In the genomic region with DNA sequence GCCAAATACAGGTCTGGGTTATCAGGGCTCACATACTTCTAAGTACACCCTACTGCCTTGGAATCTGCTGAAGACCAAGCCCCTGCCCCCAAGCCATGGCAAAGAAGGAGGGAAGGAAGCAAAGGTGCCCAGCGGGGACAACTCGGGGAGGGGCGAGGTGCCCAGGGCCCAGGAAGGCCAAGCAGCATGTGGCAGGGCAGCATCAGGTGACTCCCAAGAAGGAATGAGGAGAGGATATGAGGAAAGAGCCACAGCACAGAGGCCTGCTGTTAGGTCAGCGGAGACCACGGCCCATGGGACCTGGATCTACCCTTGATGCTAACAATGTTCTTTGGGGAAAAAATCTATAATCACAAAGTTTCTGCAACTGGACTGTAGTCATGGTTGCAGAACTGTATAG, we compare ENCODE assay signal across 21 cellular contexts.
A peak's percentile ranks its signal among the peaks of the same experiment; 100 is the strongest.
DNase-seq lines count a peak whose midpoint lies in the region; ATAC-seq, FAIRE-seq and TF ChIP-seq lines count a peak whose summit lies in the region.
"Had no signal": no experiment of that assay in that cellular context is flagged by ENCODE, and none has a peak within 500 bp of the region (broad histone marks: within the 10 kb centered on the region; RNA-seq: fewer than 3 reads in every experiment).

No MANE protein-coding gene starts in this region.

- intact Hi-C loops in CD8-positive, alpha-beta T cell (cut with DNase I, micrococcal nuclease), result no loop called here
- intact Hi-C loops in HCT116 (cut with micrococcal nuclease) (no loop called here), K562 (cut with micrococcal nuclease) (loop anchor here (10.0 kb wide), 1 partner anchor 83 kb away; no protein-coding TSS in a partner anchor)

- ATAC-seq in CD8-positive, alpha-beta T cell, result no peak
- ATAC-seq in HCT116, result no peak
- no peak for ATAC-seq in K562
- ATAC-seq in GM19035 (IDR thresholded peaks at IDR 0.05; ENCODE audit: unreplicated experiment), result no peak
- ATAC-seq: SK-N-SH treated with all-trans-retinoic acid at 6 μM for 48 hours had no signal

- TF ChIP-seq RAD21 in HCT116 (IDR thresholded peaks at IDR 0.05; ENCODE audit: low read depth) (no peak), K562 (CRISPR knock-in tag; conservative IDR thresholded peaks at IDR 0.05 in 1 of 2, IDR thresholded peaks at IDR 0.05 in 1 of 2) (no peak)

- H3K4me1 ChIP-seq in CD8-positive, alpha-beta T cell (ENCODE audit: insufficient read depth, low read length), result peaks cover 6% of the 10 kb centered on the region
- H3K4me1 ChIP-seq in HCT116 (ENCODE audit: control insufficient read depth in 1 of 2, insufficient read depth in 2 of 2, low read length in 2 of 2), result no peaks in the 10 kb centered on the region
- H3K4me1 ChIP-seq in K562 (replicated peaks in 1 of 2; ENCODE audit: control insufficient read depth in 2 of 2, insufficient read depth in 2 of 2, low read length in 2 of 2), result no peaks in the 10 kb centered on the region
- no peaks in the 10 kb centered on the region for H3K4me1 ChIP-seq in neuronal stem cell (ENCODE audit: control insufficient read depth in 2 of 2, insufficient read depth in 1 of 2, low read depth in 1 of 2, low read length in 2 of 2)

- H3K36me3 ChIP-seq in CD8-positive, alpha-beta T cell (ENCODE audit: insufficient read depth, low read length), result peaks cover 6% of the 10 kb centered on the region
- H3K36me3 ChIP-seq in HCT116 (ENCODE audit: control insufficient read depth in 1 of 2, insufficient read depth in 2 of 2, low read length in 2 of 2) (peaks cover 13 to 14% of the 10 kb centered on the region in 2 experiments), K562 (ENCODE audit: control insufficient read depth, insufficient read depth, low read length) (no peaks in the 10 kb centered on the region; the same call in 2 of the 3 replicates), neuronal stem cell (replicated peaks in 1 of 2; ENCODE audit: control insufficient read depth in 2 of 2, insufficient read depth in 2 of 2, low read length in 2 of 2) (peaks cover 6 to 18% of the 10 kb centered on the region in 2 donors)

- TF ChIP-seq CTCF in CD8-positive, alpha-beta T cell (IDR thresholded peaks at IDR 0.05), result no peak
- no peak for TF ChIP-seq CTCF in HCT116 (IDR thresholded peaks at IDR 0.05 in 2 of 3, conservative IDR thresholded peaks at IDR 0.05 in 1 of 3; ENCODE audit: borderline replicate concordance in 1 of 3, insufficient read depth in 1 of 3, low read depth in 2 of 3, low read length in 2 of 3)
- TF ChIP-seq CTCF in K562 (IDR thresholded peaks at IDR 0.05 in 2 of 3, conservative IDR thresholded peaks at IDR 0.05 in 1 of 3; ENCODE audit: insufficient read depth in 2 of 3, low read depth in 1 of 3, low read length in 3 of 3), result no peak
- TF ChIP-seq CTCF in type B pancreatic cell (conservative IDR thresholded peaks at IDR 0.05), result no peak

- TF ChIP-seq EP300 in K562 (IDR thresholded peaks at IDR 0.05; ENCODE audit: low read length), result no peak

- H2AFZ ChIP-seq in HCT116 (ENCODE audit: low read depth, low read length, poor library complexity, severe bottlenecking) (no peak overlapping the region), K562 (ENCODE audit: low read depth, low read length) (no peak overlapping the region), neuronal stem cell (ENCODE audit: low read length) (no peak overlapping the region)
- H2AFZ ChIP-seq: GM23248 had no signal

- H2BK5ac ChIP-seq in neuronal stem cell (ENCODE audit: low read length), result no peak overlapping the region

- H3K9me2 ChIP-seq in HCT116 (ENCODE audit: insufficient read depth), result no peaks in the 10 kb centered on the region

- H2BK15ac ChIP-seq in neuronal stem cell (ENCODE audit: low read length), result no peak overlapping the region

- H3K23ac ChIP-seq in neuronal stem cell (ENCODE audit: low read depth, low read length, poor library complexity), result no peak overlapping the region

- no peak overlapping the region for H3K14ac ChIP-seq in neuronal stem cell (ENCODE audit: low read length)

- H3K4me3 Mint-ChIP-seq in CD8-positive, alpha-beta T cell, result no peak overlapping the region
- H3K4me3 Mint-ChIP-seq in type B pancreatic cell, result no peak overlapping the region

- no peak overlapping the region for H4K91ac ChIP-seq in neuronal stem cell (ENCODE audit: low read depth, low read length, poor library complexity)

- no peak overlapping the region for H3K4ac ChIP-seq in neuronal stem cell (ENCODE audit: low read length)

- POLR2A ChIA-PET in CD8-positive, alpha-beta T cell (lab: Charles Lee), result interaction anchor here (0.6 kb wide), 1 partner anchor 63 kb away, joined by 3 read pairs; no protein-coding TSS in a partner anchor
- POLR2A ChIA-PET in HCT116 (lab: Charles Lee) (interaction anchor here (1.9 kb wide), 1 partner anchor 191 kb away, joined by 4 read pairs; no protein-coding TSS in a partner anchor), K562 (lab: Yijun Ruan, JAX) (interaction anchor here (1.1 to 1.2 kb wide), 2 partner anchors 9 to 10 kb away, joined by 3 read pairs; no protein-coding TSS in a partner anchor)

- H3K9me3 Mint-ChIP-seq in CD8-positive, alpha-beta T cell, result no peaks in the 10 kb centered on the region
- no peaks in the 10 kb centered on the region for H3K9me3 Mint-ChIP-seq in type B pancreatic cell

- H2BK120ac ChIP-seq in neuronal stem cell (ENCODE audit: low read depth, low read length), result no peak overlapping the region

- H3K79me1 ChIP-seq in neuronal stem cell (ENCODE audit: low read depth, low read length), result no peaks in the 10 kb centered on the region

- H3K27me3 Mint-ChIP-seq in CD8-positive, alpha-beta T cell (ENCODE audit: low read depth), result no peaks in the 10 kb centered on the region
- no peaks in the 10 kb centered on the region for H3K27me3 Mint-ChIP-seq in type B pancreatic cell

- WGBS in K562 (ENCODE audit: insufficient coverage, low coverage, missing lambda C conversion rate), result 9% methylated on average over 5 of the region's 5 CpGs
- no CpG with 5 or more reads among the region's 5 CpGs for WGBS in neuronal stem cell (ENCODE audit: extremely low coverage in 2 of 2, insufficient read length in 2 of 2, insufficient replicate concordance in 1 of 2), 2 donors

- H3K27ac Mint-ChIP-seq in CD8-positive, alpha-beta T cell, result peak overlapping the region; percentile 33
- no peak overlapping the region for H3K27ac Mint-ChIP-seq in type B pancreatic cell

- DNase-seq in CD8-positive, alpha-beta T cell, result no peak
- no peak for DNase-seq in HCT116 (ENCODE audit: low read depth, low spot score)
- DNase-seq in K562 (ENCODE audit: extremely low read depth in 1 of 4, low spot score in 3 of 4), result no peak
- no peak for DNase-seq in neuronal stem cell (ENCODE audit: low spot score)
- DNase-seq in NOMO-1 treated with DMSO at 0.1 percent for 48 hours (lab: John Stamatoyannopoulos, UW; ENCODE audit: unreplicated experiment), result no peak
- DNase-seq in type B pancreatic cell (ENCODE audit: extremely low spot score, unreplicated experiment), result no peak
- DNase-seq: EL, GF-D8, GM23248, HCEC 1CT, IMR-90, NCI-H1105, NCI-H146, NCI-H2029, NCI-H2227 treated with DMSO at 0.1 percent for 48 hours, NCI-H510A, SIG-M5 had no signal

- H3K27me3 ChIP-seq in CD8-positive, alpha-beta T cell (ENCODE audit: insufficient read depth, low read length), result no peaks in the 10 kb centered on the region
- H3K27me3 ChIP-seq in HCT116 (ENCODE audit: insufficient read depth, low read length) (no peaks in the 10 kb centered on the region), K562 (ENCODE audit: control insufficient read depth in 2 of 2, insufficient read depth in 2 of 2, low read length in 2 of 2) (peaks cover 16 to 20% of the 10 kb centered on the region in 2 experiments), neuronal stem cell (ENCODE audit: control insufficient read depth in 3 of 3, insufficient read depth in 3 of 3, low read depth in 1 of 3, low read length in 3 of 3) (no peaks in the 10 kb centered on the region)
- H3K27me3 ChIP-seq: BLaER1 treated with 17β-estradiol and CSF1 and Interleukin-3, amounts not matched to agents 10 nM and 100 nM had no signal

- H3K18ac ChIP-seq in neuronal stem cell (ENCODE audit: low read length), result no peak overlapping the region

- H3K4me3 ChIP-seq in CD8-positive, alpha-beta T cell (ENCODE audit: low read depth, low read length), result no peak overlapping the region
- no peak overlapping the region for H3K4me3 ChIP-seq in HCT116 (replicated peaks in 1 of 2; ENCODE audit: low read depth in 1 of 2, low read length in 2 of 2)
- H3K4me3 ChIP-seq in K562, result no peak overlapping the region
- no peak overlapping the region for H3K4me3 ChIP-seq in neuronal stem cell (ENCODE audit: low read length in 2 of 2)
- H3K4me3 ChIP-seq: BLaER1 treated with 17β-estradiol and CSF1 and Interleukin-3, amounts not matched to agents 10 nM and 100 nM; GM23248 had no signal

- no peaks in the 10 kb centered on the region for H3K9me1 ChIP-seq in K562 (ENCODE audit: control insufficient read depth, insufficient read depth, low read length)

- H4K8ac ChIP-seq in neuronal stem cell (ENCODE audit: low read depth, low read length), result peak overlapping the region; percentile 44

- H3K9me3 ChIP-seq in CD8-positive, alpha-beta T cell (ENCODE audit: low read length), result no peaks in the 10 kb centered on the region
- H3K9me3 ChIP-seq in HCT116 (ENCODE audit: control insufficient read depth in 1 of 2, insufficient read depth in 1 of 2, low read depth in 1 of 2, low read length in 2 of 2) (no peaks in the 10 kb centered on the region), K562 (replicated peaks; ENCODE audit: control insufficient read depth, insufficient read depth, low read depth, low read length) (no peaks in the 10 kb centered on the region), neuronal stem cell (replicated peaks in 1 of 2; ENCODE audit: control insufficient read depth in 2 of 2, insufficient read depth in 1 of 2, low read depth in 1 of 2, low read length in 2 of 2) (no peaks in the 10 kb centered on the region)
- H3K9me3 ChIP-seq: BLaER1 treated with 17β-estradiol and CSF1 and Interleukin-3, amounts not matched to agents 10 nM and 100 nM had no signal

- no peak overlapping the region for H3K9ac ChIP-seq in HCT116 (ENCODE audit: low read length)
- 0 out of 4 replicates have a peak overlapping the region, but pooled peaks of 1 of the 2 experiments have one; percentile 50 for H3K9ac ChIP-seq in K562 (ENCODE audit: insufficient read depth in 1 of 2, low read depth in 2 of 2, low read length in 2 of 2)
- no peak overlapping the region for H3K9ac ChIP-seq in neuronal stem cell (ENCODE audit: low read depth, low read length, poor library complexity)
- H3K9ac ChIP-seq: BLaER1 treated with 17β-estradiol and CSF1 and Interleukin-3, amounts not matched to agents 10 nM and 100 nM; GM23248 had no signal

- BruUV-seq in HCT116 (replicated peaks; lab: Mats Ljungman, UMichigan) (no TSS peak), K562 (replicated peaks; lab: Mats Ljungman, UMichigan) (no TSS peak)

- H2AK5ac ChIP-seq in neuronal stem cell (ENCODE audit: low read depth, low read length), result no peak overlapping the region

- H4K20me1 ChIP-seq in HCT116 (ENCODE audit: insufficient read depth) (0 out of 2 replicates have a peak, but pooled peaks cover 5% of the 10 kb centered on the region), K562 (replicated peaks; ENCODE audit: control insufficient read depth, insufficient read depth, low read length) (peaks cover 6% of the 10 kb centered on the region)

- no peak overlapping the region for H3K27ac ChIP-seq in CD8-positive, alpha-beta T cell (ENCODE audit: low read depth, low read length)
- H3K27ac ChIP-seq in HCT116 (ENCODE audit: low read depth, low read length) (no peak overlapping the region), K562 (ENCODE audit: extremely low read depth, low read depth, low read length) (no peak overlapping the region), neuronal stem cell (replicated peaks; ENCODE audit: low read length) (no peak overlapping the region)
- H3K27ac ChIP-seq: BLaER1 treated with 17β-estradiol and CSF1 and Interleukin-3, amounts not matched to agents 10 nM and 100 nM; GM23248 had no signal

- H3K79me2 ChIP-seq in HCT116 (ENCODE audit: insufficient read depth, low read length) (no peaks in the 10 kb centered on the region), K562 (ENCODE audit: control insufficient read depth, insufficient read depth, low read length) (no peaks in the 10 kb centered on the region)

- H3K4me2 ChIP-seq in HCT116 (ENCODE audit: low read length), result no peak overlapping the region
- no peak overlapping the region for H3K4me2 ChIP-seq in K562 (ENCODE audit: insufficient read depth, low read length)
- H3K4me2 ChIP-seq in neuronal stem cell (ENCODE audit: insufficient read depth, low read length, poor library complexity, severe bottlenecking), result no peak overlapping the region
- H3K4me2 ChIP-seq: BLaER1 treated with 17β-estradiol and CSF1 and Interleukin-3, amounts not matched to agents 10 nM and 100 nM had no signal

- in situ Hi-C loops in K562 (cut with MboI), result loop anchor here (5.0 kb wide), 1 partner anchor 191 kb away; no protein-coding TSS in a partner anchor

- RAD21 ChIA-PET in HCT116 (lab: Charles Lee; ENCODE audit: low non-redundant PET in 1 of 2, low total read pairs in 2 of 2, uncharacterized antibody in 2 of 2, unreplicated experiment in 2 of 2), result no interaction called here

- peaks cover 21% of the 10 kb centered on the region for H3K36me3 Mint-ChIP-seq in CD8-positive, alpha-beta T cell
- H3K36me3 Mint-ChIP-seq in type B pancreatic cell, result peaks cover 4% of the 10 kb centered on the region

- TF ChIP-seq POLR2A in HCT116 (IDR thresholded peaks at IDR 0.05; ENCODE audit: borderline replicate concordance, extremely low read depth, insufficient read depth, insufficient read length) (no peak), K562 (conservative IDR thresholded peaks at IDR 0.05) (no peak)

- CTCF ChIA-PET in CD8-positive, alpha-beta T cell (lab: Charles Lee), result interaction anchor here (0.5 to 5.2 kb wide), 5 partner anchors 98 to 1595 kb away, joined by 3 to 93 read pairs (median 3); no protein-coding TSS in a partner anchor
- CTCF ChIA-PET in HCT116 (lab: Charles Lee) (interaction anchor here (1.5 to 5.3 kb wide), 4 partner anchors 12 to 210 kb away, joined by 5 to 163 read pairs (median 28); no protein-coding TSS in a partner anchor), K562 (lab: Yijun Ruan, JAX; ENCODE audit: low intra/inter-chr PET ratio) (interaction anchor here (2.3 kb wide), 1 partner anchor 190 kb away, joined by 25 read pairs; no protein-coding TSS in a partner anchor)

- no peak for FAIRE-seq in K562 (lab: Jason Lieb, UNC)
- FAIRE-seq: HTR-8/SVneo had no signal

- H2BK12ac ChIP-seq in neuronal stem cell (ENCODE audit: low read length), result no peak overlapping the region

- H3K4me1 Mint-ChIP-seq in CD8-positive, alpha-beta T cell (ENCODE audit: low read depth), result peaks cover 12% of the 10 kb centered on the region
- peaks cover 5% of the 10 kb centered on the region for H3K4me1 Mint-ChIP-seq in type B pancreatic cell (ENCODE audit: unreplicated experiment)
